23 cellular contexts compared by ENCODE assay signal in genomic region chr14:52154992-52155655, GRCh38.
DNase-seq lines count a peak whose midpoint lies in the region; ATAC-seq, FAIRE-seq and TF ChIP-seq lines count a peak whose summit lies in the region.
"Had no signal": no experiment of that assay in that cellular context is flagged by ENCODE, and none has a peak within 500 bp of the region (broad histone marks: within the 10 kb centered on the region; RNA-seq: fewer than 3 reads in every experiment).

No MANE protein-coding gene starts in this region.

- H3K4me3 ChIP-seq in small intestine (ENCODE audit: low read depth in 1 of 2, low read length in 2 of 2): no peak overlapping the region
- no peak overlapping the region for H3K4me3 ChIP-seq in prostate gland
- no peak overlapping the region for H3K4me3 ChIP-seq in adrenal gland
- H3K4me3 ChIP-seq: GM23248, K562, right atrium auricular region had no signal

- no peaks in the 10 kb centered on the region for H3K4me1 ChIP-seq in small intestine (ENCODE audit: control insufficient read depth in 2 of 2, insufficient read depth in 1 of 2, low read depth in 1 of 2, low read length in 1 of 2)
- no peaks in the 10 kb centered on the region for H3K4me1 ChIP-seq in prostate gland (replicated peaks)
- H3K4me1 ChIP-seq in adrenal gland (replicated peaks in 1 of 2): no peaks in the 10 kb centered on the region
- H3K4me1 ChIP-seq: BE2C, right atrium auricular region had no signal

- ATAC-seq in HG02610 (IDR thresholded peaks at IDR 0.05; ENCODE audit: unreplicated experiment): peak; percentile 78
- ATAC-seq in activated CD8-positive, alpha-beta T cell treated with anti-CD3 and anti-CD28 coated beads for 36 hours: peak; percentile 93
- ATAC-seq: K562 had no signal

- H3K36me3 ChIP-seq in small intestine (ENCODE audit: control insufficient read depth in 2 of 2, insufficient read depth in 2 of 2, low read length in 2 of 2): no peaks in the 10 kb centered on the region
- H3K36me3 ChIP-seq in prostate gland: no peaks in the 10 kb centered on the region
- no peaks in the 10 kb centered on the region for H3K36me3 ChIP-seq in adrenal gland (replicated peaks in 1 of 2)
- H3K36me3 ChIP-seq: BE2C, right atrium auricular region, WERI-Rb-1 had no signal

- CTCF ChIA-PET in activated CD4-positive, alpha-beta memory T cell treated with anti-CD3 and anti-CD28 coated beads for 36 hours (lab: Charles Lee): no interaction called here
- CTCF ChIA-PET in activated CD4-positive, alpha-beta memory T cell treated with anti-CD3 and anti-CD28 coated beads, Interleukin-2, amount 10 ng/mL, durations not matched to agents 7 days and 5 days (lab: Charles Lee): interaction anchor here (0.8 kb wide), 1 partner anchor 420 kb away, joined by 3 read pairs; no protein-coding TSS in a partner anchor
- CTCF ChIA-PET in activated CD8-positive, alpha-beta T cell treated with anti-CD3 and anti-CD28 coated beads for 36 hours (lab: Charles Lee): no interaction called here

- H3K27ac Mint-ChIP-seq in activated CD4-positive, alpha-beta memory T cell treated with anti-CD3 and anti-CD28 coated beads for 36 hours: no peak overlapping the region
- no peak overlapping the region for H3K27ac Mint-ChIP-seq in activated CD4-positive, alpha-beta memory T cell treated with anti-CD3 and anti-CD28 coated beads, Interleukin-2, amount 10 ng/mL, durations not matched to agents 7 days and 5 days
- peak overlapping the region; percentile 73 for H3K27ac Mint-ChIP-seq in activated CD8-positive, alpha-beta T cell treated with anti-CD3 and anti-CD28 coated beads for 36 hours

- H3K4me3 Mint-ChIP-seq in activated CD4-positive, alpha-beta memory T cell treated with anti-CD3 and anti-CD28 coated beads for 36 hours: no peak overlapping the region
- H3K4me3 Mint-ChIP-seq in activated CD4-positive, alpha-beta memory T cell treated with anti-CD3 and anti-CD28 coated beads, Interleukin-2, amount 10 ng/mL, durations not matched to agents 7 days and 5 days: no peak overlapping the region
- no peak overlapping the region for H3K4me3 Mint-ChIP-seq in activated CD8-positive, alpha-beta T cell treated with anti-CD3 and anti-CD28 coated beads for 36 hours

- peak; percentile 25 for DNase-seq in activated CD4-positive, alpha-beta memory T cell treated with anti-CD3 and anti-CD28 coated beads for 36 hours
- DNase-seq in activated CD4-positive, alpha-beta memory T cell treated with anti-CD3 and anti-CD28 coated beads, Interleukin-2, amount 10 ng/mL, durations not matched to agents 7 days and 5 days: no peak
- peak; percentile 70 for DNase-seq in activated CD8-positive, alpha-beta T cell treated with anti-CD3 and anti-CD28 coated beads for 36 hours
- peak; percentile 35 for DNase-seq in small intestine
- no peak for DNase-seq in GM10266 (ENCODE audit: extremely low spot score)
- DNase-seq in prostate gland (ENCODE audit: low spot score): no peak
- no peak for DNase-seq in adrenal gland
- DNase-seq: activated effector memory CD4-positive, alpha-beta T cell treated with anti-CD3 and anti-CD28 coated beads, Interleukin-2, amount 50 U/mL, for 16 hours; BE2C; cerebellar nuclear complex; foreskin fibroblast; GM23248; hippocampal formation; mammary epithelial cell; NCI-H1694; stimulated activated CD4-positive, alpha-beta T cell treated with anti-CD3 and anti-CD28 coated beads, Interleukin-12 subunit alpha, Interleukin-12 subunit beta, amount 100 ng/mL, for 4 hours; WERI-Rb-1 had no signal

- H3K9me3 ChIP-seq in small intestine (ENCODE audit: control insufficient read depth, low read depth) (no peaks in the 10 kb centered on the region), prostate gland (no peaks in the 10 kb centered on the region), adrenal gland (replicated peaks in 1 of 3) (no peaks in the 10 kb centered on the region)
- H3K9me3 ChIP-seq: BE2C, right atrium auricular region had no signal

- 67 to 81% (median 77%) methylated on average over 4 of the region's 4 CpGs for WGBS in small intestine, 3 donors
- over 99% methylated on average over 4 of the region's 4 CpGs for WGBS in prostate gland
- WGBS in adrenal gland, 4 donors: 77 to 91% (median 85%) methylated on average over 4 of the region's 4 CpGs

- no peaks in the 10 kb centered on the region for H3K27me3 Mint-ChIP-seq in activated CD4-positive, alpha-beta memory T cell treated with anti-CD3 and anti-CD28 coated beads for 36 hours
- peaks cover 3% of the 10 kb centered on the region for H3K27me3 Mint-ChIP-seq in activated CD4-positive, alpha-beta memory T cell treated with anti-CD3 and anti-CD28 coated beads, Interleukin-2, amount 10 ng/mL, durations not matched to agents 7 days and 5 days
- H3K27me3 Mint-ChIP-seq in activated CD8-positive, alpha-beta T cell treated with anti-CD3 and anti-CD28 coated beads for 36 hours: no peaks in the 10 kb centered on the region

- intact Hi-C loops in activated CD4-positive, alpha-beta memory T cell treated with anti-CD3 and anti-CD28 coated beads for 36 hours (cut with micrococcal nuclease): loop anchor here (10.0 kb wide), 1 partner anchor 120 kb away; no protein-coding TSS in a partner anchor
- intact Hi-C loops in activated CD8-positive, alpha-beta T cell treated with anti-CD3 and anti-CD28 coated beads for 36 hours (cut with micrococcal nuclease): loop anchor here (10.0 kb wide), 1 partner anchor 110 kb away; the partner anchor contains the start of gene PTGDR
- intact Hi-C loops in prostate gland (cut with DNase I): no loop called here
- intact Hi-C loops in adrenal gland (cut with DNase I): no loop called here

- peaks cover 17% of the 10 kb centered on the region for H3K4me1 Mint-ChIP-seq in activated CD4-positive, alpha-beta memory T cell treated with anti-CD3 and anti-CD28 coated beads for 36 hours (ENCODE audit: low read depth)
- H3K4me1 Mint-ChIP-seq in activated CD4-positive, alpha-beta memory T cell treated with anti-CD3 and anti-CD28 coated beads, Interleukin-2, amount 10 ng/mL, durations not matched to agents 7 days and 5 days: peaks cover 18% of the 10 kb centered on the region
- peaks cover 42% of the 10 kb centered on the region for H3K4me1 Mint-ChIP-seq in activated CD8-positive, alpha-beta T cell treated with anti-CD3 and anti-CD28 coated beads for 36 hours (ENCODE audit: low read depth)

- no peak overlapping the region for H3K27ac ChIP-seq in small intestine (ENCODE audit: low read depth in 1 of 2, low read length in 1 of 2)
- no peak overlapping the region for H3K27ac ChIP-seq in prostate gland
- H3K27ac ChIP-seq in adrenal gland: no peak overlapping the region
- H3K27ac ChIP-seq: GM23248, right atrium auricular region, WERI-Rb-1 had no signal

- H3K27me3 ChIP-seq in small intestine (ENCODE audit: control insufficient read depth in 2 of 2, insufficient read depth in 2 of 2, low read length in 2 of 2) (no peaks in the 10 kb centered on the region), prostate gland (replicated peaks; ENCODE audit: insufficient read depth) (no peaks in the 10 kb centered on the region), adrenal gland (no peaks in the 10 kb centered on the region)
- H3K27me3 ChIP-seq: right atrium auricular region had no signal

- FAIRE-seq in small intestine (lab: Jason Lieb, UNC): no peak
- FAIRE-seq: A204.1, astrocyte, K562, keratinocyte had no signal

- no peaks in the 10 kb centered on the region for H3K36me3 Mint-ChIP-seq in activated CD4-positive, alpha-beta memory T cell treated with anti-CD3 and anti-CD28 coated beads for 36 hours
- no peaks in the 10 kb centered on the region for H3K36me3 Mint-ChIP-seq in activated CD4-positive, alpha-beta memory T cell treated with anti-CD3 and anti-CD28 coated beads, Interleukin-2, amount 10 ng/mL, durations not matched to agents 7 days and 5 days (ENCODE audit: low read depth)
- peaks cover 3% of the 10 kb centered on the region for H3K36me3 Mint-ChIP-seq in activated CD8-positive, alpha-beta T cell treated with anti-CD3 and anti-CD28 coated beads for 36 hours (ENCODE audit: low read depth)

- POLR2A ChIA-PET in activated CD4-positive, alpha-beta memory T cell treated with anti-CD3 and anti-CD28 coated beads for 36 hours (lab: Charles Lee): no interaction called here
- POLR2A ChIA-PET in activated CD4-positive, alpha-beta memory T cell treated with anti-CD3 and anti-CD28 coated beads, Interleukin-2, amount 10 ng/mL, durations not matched to agents 7 days and 5 days (lab: Charles Lee): no interaction called here
- POLR2A ChIA-PET in activated CD8-positive, alpha-beta T cell treated with anti-CD3 and anti-CD28 coated beads for 36 hours (lab: Charles Lee): interaction anchor here (1.7 kb wide), 1 partner anchor 17 kb away, joined by 4 read pairs; no protein-coding TSS in a partner anchor

- TF ChIP-seq CTCF in activated CD8-positive, alpha-beta T cell treated with anti-CD3 and anti-CD28 coated beads for 36 hours (IDR thresholded peaks at IDR 0.05): no peak
- TF ChIP-seq CTCF in GM10266 (IDR thresholded peaks at IDR 0.05; ENCODE audit: control insufficient read depth, insufficient read depth, low read depth, missing control alignments) (no peak), prostate gland (IDR thresholded peaks at IDR 0.05) (no peak), adrenal gland (IDR thresholded peaks at IDR 0.05) (no peak)

- no peak for TF ChIP-seq POLR2A in prostate gland (IDR thresholded peaks at IDR 0.05)
- TF ChIP-seq POLR2A in adrenal gland (IDR thresholded peaks at IDR 0.05): no peak

- H3K9me3 Mint-ChIP-seq in activated CD4-positive, alpha-beta memory T cell treated with anti-CD3 and anti-CD28 coated beads for 36 hours: no peaks in the 10 kb centered on the region
- no peaks in the 10 kb centered on the region for H3K9me3 Mint-ChIP-seq in activated CD4-positive, alpha-beta memory T cell treated with anti-CD3 and anti-CD28 coated beads, Interleukin-2, amount 10 ng/mL, durations not matched to agents 7 days and 5 days
- no peaks in the 10 kb centered on the region for H3K9me3 Mint-ChIP-seq in activated CD8-positive, alpha-beta T cell treated with anti-CD3 and anti-CD28 coated beads for 36 hours

Comparison
In these comparisons a context has a peak if more than half of its experiments do, and no peak if none do; other contexts are left out.
1. DNase-seq: peak in activated CD4-positive, alpha-beta memory T cell treated with anti-CD3 and anti-CD28 coated beads for 36 hours (single experiment), activated CD8-positive, alpha-beta T cell treated with anti-CD3 and anti-CD28 coated beads for 36 hours (single experiment) and small intestine (single experiment); none in activated CD4-positive, alpha-beta memory T cell treated with anti-CD3 and anti-CD28 coated beads, Interleukin-2, amount 10 ng/mL, durations not matched to agents 7 days and 5 days (single experiment), GM10266 (single experiment), prostate gland (single experiment) and adrenal gland (0 of 7).
2. intact Hi-C loops: an anchor here in activated CD4-positive, alpha-beta memory T cell treated with anti-CD3 and anti-CD28 coated beads for 36 hours (10.0 kb wide) and activated CD8-positive, alpha-beta T cell treated with anti-CD3 and anti-CD28 coated beads for 36 hours (10.0 kb wide); none called in prostate gland and adrenal gland.